ENCODE assay signal across 21 cellular contexts in genomic region chr4:78846258-78846657, GRCh38.
"Had no signal": no experiment of that assay in that cellular context is flagged by ENCODE, and none has a peak within 500 bp of the region (broad histone marks: within the 10 kb centered on the region; RNA-seq: fewer than 3 reads in every experiment).

No MANE protein-coding gene starts in this region.

- H3K27ac Mint-ChIP-seq: dendritic cell treated with granulocyte-macrophage colony-stimulating factor and Interleukin-4, amounts not matched to agents 40 ng/mL and 50 ng/mL, for 4 days; effector memory CD8-positive, alpha-beta T cell; naive thymus-derived CD4-positive, alpha-beta T cell; nephron progenitor cell; stimulated activated memory B cell treated with anti-CD40 and anti-IgM and Interleukin-4, amounts not matched to agents 10 μg/mL and 1 μg/mL and 100 μg/mL, for 72 hours; stimulated activated naive CD8-positive, alpha-beta T cell treated with anti-CD3 and anti-CD28 coated beads, Interleukin-15, Interleukin-2, amounts not matched to agents 100 ng/mL and 50 ng/mL, for 24 hours had no signal

- DNase-seq: effector memory CD8-positive, alpha-beta T cell; esophagus squamous epithelium; heart left ventricle; hippocampal formation; kidney glomerular epithelial cell; naive thymus-derived CD4-positive, alpha-beta T cell; nephron progenitor cell; posterior cingulate gyrus; spleen; stimulated activated CD4-positive, alpha-beta T cell treated with anti-CD3 and anti-CD28 coated beads, Interleukin-15, amount 100 ng/mL, for 24 hours; stimulated activated CD4-positive, alpha-beta T cell treated with anti-CD3 and anti-CD28 coated beads, Interleukin-1b, Interleukin-23, amount 100 ng/mL, for 48 hours; stimulated activated CD4-positive, alpha-beta T cell treated with anti-CD3 and anti-CD28 coated beads, Interleukin-4, amount 100 ng/mL, for 24 hours; tibial artery; upper lobe of right lung had no signal

- H3K9me3 ChIP-seq: esophagus squamous epithelium, heart left ventricle, spleen, tibial artery, upper lobe of right lung, vagina had no signal

- H3K4me1 Mint-ChIP-seq: nephron progenitor cell had no signal

- H3K9me3 Mint-ChIP-seq: dendritic cell treated with granulocyte-macrophage colony-stimulating factor and Interleukin-4, amounts not matched to agents 40 ng/mL and 50 ng/mL, for 4 days; effector memory CD8-positive, alpha-beta T cell; nephron progenitor cell; stimulated activated memory B cell treated with anti-CD40 and anti-IgM and Interleukin-4, amounts not matched to agents 10 μg/mL and 1 μg/mL and 100 μg/mL, for 72 hours; stimulated activated naive CD8-positive, alpha-beta T cell treated with anti-CD3 and anti-CD28 coated beads, Interleukin-15, Interleukin-2, amounts not matched to agents 100 ng/mL and 50 ng/mL, for 24 hours had no signal

- H3K4me3 ChIP-seq: esophagus squamous epithelium, heart left ventricle, spleen, tibial artery, upper lobe of right lung, vagina had no signal

- ATAC-seq: effector memory CD8-positive, alpha-beta T cell; heart left ventricle; naive thymus-derived CD4-positive, alpha-beta T cell; sciatic nerve; upper lobe of right lung had no signal

- H3K27me3 ChIP-seq: esophagus squamous epithelium, heart left ventricle, spleen, tibial artery, upper lobe of right lung, vagina had no signal

- H3K27me3 Mint-ChIP-seq: dendritic cell treated with granulocyte-macrophage colony-stimulating factor and Interleukin-4, amounts not matched to agents 40 ng/mL and 50 ng/mL, for 4 days; effector memory CD8-positive, alpha-beta T cell; naive thymus-derived CD4-positive, alpha-beta T cell; stimulated activated memory B cell treated with anti-CD40 and anti-IgM and Interleukin-4, amounts not matched to agents 10 μg/mL and 1 μg/mL and 100 μg/mL, for 72 hours; stimulated activated naive CD8-positive, alpha-beta T cell treated with anti-CD3 and anti-CD28 coated beads, Interleukin-15, Interleukin-2, amounts not matched to agents 100 ng/mL and 50 ng/mL, for 24 hours had no signal

- H3K4me3 Mint-ChIP-seq: dendritic cell treated with granulocyte-macrophage colony-stimulating factor and Interleukin-4, amounts not matched to agents 40 ng/mL and 50 ng/mL, for 4 days; effector memory CD8-positive, alpha-beta T cell; naive thymus-derived CD4-positive, alpha-beta T cell; nephron progenitor cell; stimulated activated memory B cell treated with anti-CD40 and anti-IgM and Interleukin-4, amounts not matched to agents 10 μg/mL and 1 μg/mL and 100 μg/mL, for 72 hours; stimulated activated naive CD8-positive, alpha-beta T cell treated with anti-CD3 and anti-CD28 coated beads, Interleukin-15, Interleukin-2, amounts not matched to agents 100 ng/mL and 50 ng/mL, for 24 hours had no signal

- H3K4me1 ChIP-seq: esophagus squamous epithelium, tibial artery, upper lobe of right lung, vagina had no signal

- H3K27ac ChIP-seq: epithelial cell of prostate, esophagus squamous epithelium, heart left ventricle, tibial artery, upper lobe of right lung, vagina had no signal

- FAIRE-seq: islet of Langerhans had no signal
